In the genomic region with DNA sequence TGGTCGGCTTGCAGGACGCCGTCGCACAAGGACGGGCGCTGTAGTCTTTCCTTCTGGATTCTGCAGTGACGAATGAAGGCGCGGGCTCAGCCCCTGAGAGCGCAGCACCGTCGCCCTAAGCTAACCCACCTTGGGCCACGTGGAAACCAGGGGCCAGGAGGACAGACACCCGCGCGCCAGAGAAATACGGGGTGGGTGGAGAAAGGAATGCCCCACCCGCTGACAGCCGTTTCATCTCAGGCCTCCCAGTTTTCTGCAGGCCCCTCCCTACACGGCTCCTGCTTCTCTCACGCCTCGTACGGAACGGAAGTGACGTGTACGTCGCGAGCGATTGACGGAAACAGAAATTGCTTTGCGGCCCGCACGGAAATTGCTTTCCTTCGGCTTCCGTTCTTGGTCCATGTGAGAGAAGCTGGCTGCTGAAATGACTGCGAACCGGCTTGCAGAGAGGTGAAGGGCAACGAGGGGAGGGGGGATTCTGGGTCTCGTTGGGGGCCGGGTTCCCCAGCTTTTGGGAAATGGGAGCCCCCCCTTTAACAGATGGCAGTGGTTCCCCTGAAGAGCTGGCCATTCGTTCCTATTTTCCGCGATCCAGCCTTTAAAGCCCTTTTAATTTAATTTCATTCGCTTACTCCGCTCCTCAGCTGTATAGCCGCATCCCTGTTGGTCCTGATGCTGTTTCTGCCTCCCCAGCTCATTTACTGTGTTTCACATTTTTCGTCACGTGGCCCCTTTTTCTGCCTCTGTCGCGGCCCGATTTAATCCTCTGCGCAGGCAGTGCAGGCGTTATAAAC, we compare ENCODE assay signal across 8 cellular contexts. TPM values are rescaled to one million over a fixed set of nuclear protein-coding genes. Genes with fewer than 3 reads are reported as not detected.
DNase-seq lines count a peak whose midpoint lies in the region; ATAC-seq and TF ChIP-seq lines count a peak whose summit lies in the region.

A gene with protein sequence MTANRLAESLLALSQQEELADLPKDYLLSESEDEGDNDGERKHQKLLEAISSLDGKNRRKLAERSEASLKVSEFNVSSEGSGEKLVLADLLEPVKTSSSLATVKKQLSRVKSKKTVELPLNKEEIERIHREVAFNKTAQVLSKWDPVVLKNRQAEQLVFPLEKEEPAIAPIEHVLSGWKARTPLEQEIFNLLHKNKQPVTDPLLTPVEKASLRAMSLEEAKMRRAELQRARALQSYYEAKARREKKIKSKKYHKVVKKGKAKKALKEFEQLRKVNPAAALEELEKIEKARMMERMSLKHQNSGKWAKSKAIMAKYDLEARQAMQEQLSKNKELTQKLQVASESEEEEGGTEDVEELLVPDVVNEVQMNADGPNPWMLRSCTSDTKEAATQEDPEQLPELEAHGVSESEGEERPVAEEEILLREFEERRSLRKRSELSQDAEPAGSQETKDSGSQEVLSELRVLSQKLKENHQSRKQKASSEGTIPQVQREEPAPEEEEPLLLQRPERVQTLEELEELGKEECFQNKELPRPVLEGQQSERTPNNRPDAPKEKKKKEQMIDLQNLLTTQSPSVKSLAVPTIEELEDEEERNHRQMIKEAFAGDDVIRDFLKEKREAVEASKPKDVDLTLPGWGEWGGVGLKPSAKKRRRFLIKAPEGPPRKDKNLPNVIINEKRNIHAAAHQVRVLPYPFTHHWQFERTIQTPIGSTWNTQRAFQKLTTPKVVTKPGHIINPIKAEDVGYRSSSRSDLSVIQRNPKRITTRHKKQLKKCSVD (plus strand): TSS at position 378 of the 794 bp plus-strand sequence. CDS start 47 bp downstream, at position 425.

- H3K79me2 ChIP-seq in fibroblast of lung (ENCODE audit: control insufficient read depth, insufficient read depth, low read length), result peaks cover 13% of the 10 kb centered on the region

- H3K4me1 ChIP-seq in fibroblast of lung (ENCODE audit: control insufficient read depth, extremely low read depth, insufficient read depth, low read length), result no peaks in the 10 kb centered on the region
- H3K4me1 ChIP-seq in naive thymus-derived CD4-positive, alpha-beta T cell (ENCODE audit: control insufficient read depth in 2 of 2, insufficient read depth in 2 of 2, low read length in 2 of 2), result peaks cover 3 to 8% of the 10 kb centered on the region in 2 donors

- H3K27me3 Mint-ChIP-seq in activated T-helper 17 cell treated with anti-CD3 and anti-CD28 coated beads, Interleukin-2, amount 50 U/mL, for 72 hours, result no peaks in the 10 kb centered on the region
- H3K27me3 Mint-ChIP-seq in naive thymus-derived CD4-positive, alpha-beta T cell, result no peaks in the 10 kb centered on the region
- H3K27me3 Mint-ChIP-seq in stimulated activated naive B cell treated with anti-CD40 and anti-IgM and Interleukin-4, amounts not matched to agents 10 μg/mL and 1 μg/mL and 100 μg/mL, for 72 hours, result no peaks in the 10 kb centered on the region

- CTCF ChIA-PET in RWPE1 (lab: Yijun Ruan, JAX), result interaction anchor here (0.5 to 0.6 kb wide), 2 partner anchors 320 to 435 kb away, joined by 3 read pairs; no protein-coding TSS in a partner anchor
- CTCF ChIA-PET in naive thymus-derived CD4-positive, alpha-beta T cell (lab: Charles Lee), result interaction anchor here (0.7 to 1.5 kb wide), 3 partner anchors 20 to 268 kb away, joined by 3 to 4 read pairs (median 3); no protein-coding TSS in a partner anchor

- peak; percentile 91 for DNase-seq in Daoy (ENCODE audit: low read depth)
- DNase-seq in GOT3 (lab: John Stamatoyannopoulos, UW), result peak; percentile 39
- DNase-seq in LNCaP clone FGC (ENCODE audit: low read depth), result peak; percentile 85
- DNase-seq in RWPE1 (ENCODE audit: low spot score), result peak; percentile 73
- peak; percentile 93 for DNase-seq in fibroblast of lung (ENCODE audit: low read depth in 2 of 2)
- DNase-seq in naive thymus-derived CD4-positive, alpha-beta T cell, result peak; percentile 44 to 86 (median 78)
- peak; percentile 81 for DNase-seq in stimulated activated naive B cell treated with anti-CD40 and anti-IgM and Interleukin-4, amounts not matched to agents 10 μg/mL and 1 μg/mL and 100 μg/mL, for 72 hours

- no peaks in the 10 kb centered on the region for H3K9me3 ChIP-seq in fibroblast of lung (ENCODE audit: control insufficient read depth, insufficient read depth, low read depth, low read length)
- H3K9me3 ChIP-seq in naive thymus-derived CD4-positive, alpha-beta T cell (ENCODE audit: control insufficient read depth in 2 of 3, low read length in 3 of 3), result no peaks in the 10 kb centered on the region

- POLR2A ChIA-PET in RWPE1 (lab: Yijun Ruan, JAX; ENCODE audit: low non-redundant PET), result no interaction called here
- POLR2A ChIA-PET in naive thymus-derived CD4-positive, alpha-beta T cell (lab: Charles Lee), result interaction anchor here (0.6 to 1.9 kb wide), 5 partner anchors 26 to 249 kb away, joined by 3 to 6 read pairs (median 4); no protein-coding TSS in a partner anchor

- H3K27me3 ChIP-seq in fibroblast of lung (ENCODE audit: control insufficient read depth, insufficient read depth, low read length), result no peaks in the 10 kb centered on the region
- H3K27me3 ChIP-seq in naive thymus-derived CD4-positive, alpha-beta T cell (ENCODE audit: control insufficient read depth in 2 of 2, insufficient read depth in 2 of 2, low read length in 2 of 2), result no peaks in the 10 kb centered on the region

- peak within 1 kb of the TSS; percentile 60 for H2AFZ ChIP-seq in fibroblast of lung (ENCODE audit: low read length)

- H3K4me2 ChIP-seq in fibroblast of lung (ENCODE audit: extremely low read depth, insufficient read depth, low read length), result peak within 1 kb of the TSS; percentile 68

- H3K36me3 ChIP-seq in fibroblast of lung (ENCODE audit: control insufficient read depth, insufficient read depth, low read length), result no peaks in the 10 kb centered on the region
- H3K36me3 ChIP-seq in naive thymus-derived CD4-positive, alpha-beta T cell (ENCODE audit: control insufficient read depth in 2 of 3, insufficient read depth in 3 of 3, low read length in 3 of 3), result peaks cover 0 to 19% (median 11%) of the 10 kb centered on the region in 3 experiments

- no peaks in the 10 kb centered on the region for H3K9me3 Mint-ChIP-seq in activated T-helper 17 cell treated with anti-CD3 and anti-CD28 coated beads, Interleukin-2, amount 50 U/mL, for 72 hours
- H3K9me3 Mint-ChIP-seq in naive thymus-derived CD4-positive, alpha-beta T cell, result no peaks in the 10 kb centered on the region
- H3K9me3 Mint-ChIP-seq in stimulated activated naive B cell treated with anti-CD40 and anti-IgM and Interleukin-4, amounts not matched to agents 10 μg/mL and 1 μg/mL and 100 μg/mL, for 72 hours, result no peaks in the 10 kb centered on the region

- peak within 1 kb of the TSS; percentile 63 for H3K9ac ChIP-seq in fibroblast of lung (ENCODE audit: insufficient read depth, low read length)

- H3K4me1 Mint-ChIP-seq in activated T-helper 17 cell treated with anti-CD3 and anti-CD28 coated beads, Interleukin-2, amount 50 U/mL, for 72 hours, result no peaks in the 10 kb centered on the region
- peaks cover 0 to 17% (median 4%) of the 10 kb centered on the region in 7 donors for H3K4me1 Mint-ChIP-seq in naive thymus-derived CD4-positive, alpha-beta T cell
- H3K4me1 Mint-ChIP-seq in stimulated activated naive B cell treated with anti-CD40 and anti-IgM and Interleukin-4, amounts not matched to agents 10 μg/mL and 1 μg/mL and 100 μg/mL, for 72 hours, result peaks cover 3 to 6% of the 10 kb centered on the region in 2 donors

- no peaks in the 10 kb centered on the region for H4K20me1 ChIP-seq in fibroblast of lung (ENCODE audit: control insufficient read depth, extremely low read depth, insufficient read depth, low read length)

- TF ChIP-seq CTCF in LNCaP clone FGC (IDR thresholded peaks at IDR 0.05; ENCODE audit: control insufficient read depth, extremely low read depth, insufficient read depth), result no peak
- TF ChIP-seq CTCF in RWPE1 (conservative IDR thresholded peaks at IDR 0.05; ENCODE audit: low read depth), result no peak
- no peak for TF ChIP-seq CTCF in fibroblast of lung (conservative IDR thresholded peaks at IDR 0.05 in 1 of 2, IDR thresholded peaks at IDR 0.05 in 1 of 2; ENCODE audit: low read depth in 1 of 2, low read length in 2 of 2)

- H3K36me3 Mint-ChIP-seq in activated T-helper 17 cell treated with anti-CD3 and anti-CD28 coated beads, Interleukin-2, amount 50 U/mL, for 72 hours (ENCODE audit: low read depth), result peaks cover 38% of the 10 kb centered on the region
- H3K36me3 Mint-ChIP-seq in naive thymus-derived CD4-positive, alpha-beta T cell, result peaks cover 0 to 13% (median 7%) of the 10 kb centered on the region in 5 donors
- peaks cover 8 to 10% of the 10 kb centered on the region in 2 donors for H3K36me3 Mint-ChIP-seq in stimulated activated naive B cell treated with anti-CD40 and anti-IgM and Interleukin-4, amounts not matched to agents 10 μg/mL and 1 μg/mL and 100 μg/mL, for 72 hours

- H3K4me3 ChIP-seq in LNCaP clone FGC (ENCODE audit: low read depth, low read length) (peak within 1 kb of the TSS; percentile 90), fibroblast of lung (replicated peaks in 1 of 4; ENCODE audit: control extremely low read depth in 1 of 4, insufficient read depth in 1 of 4, low read depth in 3 of 4, low read length in 4 of 4) (peak within 1 kb of the TSS; percentile 67 to 96 (median 75))
- peak within 1 kb of the TSS; percentile 85 for H3K4me3 ChIP-seq in naive thymus-derived CD4-positive, alpha-beta T cell (ENCODE audit: low read length)

- intact Hi-C loops in naive thymus-derived CD4-positive, alpha-beta T cell (cut with micrococcal nuclease), result loop anchor here (1.0 to 5.0 kb wide), 13 partner anchors 19 to 997 kb away; a partner anchor contains a TSS

- peak within 1 kb of the TSS; percentile 76 for H3K27ac Mint-ChIP-seq in activated T-helper 17 cell treated with anti-CD3 and anti-CD28 coated beads, Interleukin-2, amount 50 U/mL, for 72 hours
- peak within 1 kb of the TSS; percentile 81 to 95 (median 90) for H3K27ac Mint-ChIP-seq in naive thymus-derived CD4-positive, alpha-beta T cell
- peak within 1 kb of the TSS; percentile 95 for H3K27ac Mint-ChIP-seq in stimulated activated naive B cell treated with anti-CD40 and anti-IgM and Interleukin-4, amounts not matched to agents 10 μg/mL and 1 μg/mL and 100 μg/mL, for 72 hours

- peak; percentile 99 for ATAC-seq in activated T-helper 17 cell treated with anti-CD3 and anti-CD28 coated beads, Interleukin-2, amount 50 U/mL, for 72 hours (replicated peaks)
- ATAC-seq in naive thymus-derived CD4-positive, alpha-beta T cell, result peak; percentile 98
- peak; percentile 95 to 98 for ATAC-seq in stimulated activated naive B cell treated with anti-CD40 and anti-IgM and Interleukin-4, amounts not matched to agents 10 μg/mL and 1 μg/mL and 100 μg/mL, for 72 hours (replicated peaks)

- H3K27ac ChIP-seq in RWPE1 (peak within 1 kb of the TSS; percentile 70), fibroblast of lung (ENCODE audit: insufficient read depth, low read length) (peak within 1 kb of the TSS; percentile 86)
- peak within 1 kb of the TSS; percentile 76 for H3K27ac ChIP-seq in naive thymus-derived CD4-positive, alpha-beta T cell (ENCODE audit: low read depth, low read length)

- peak within 1 kb of the TSS; percentile 79 for H3K4me3 Mint-ChIP-seq in activated T-helper 17 cell treated with anti-CD3 and anti-CD28 coated beads, Interleukin-2, amount 50 U/mL, for 72 hours
- H3K4me3 Mint-ChIP-seq in naive thymus-derived CD4-positive, alpha-beta T cell, result peak within 1 kb of the TSS; percentile 85 to 97 (median 92)
- peak within 1 kb of the TSS; percentile 91 to 93 for H3K4me3 Mint-ChIP-seq in stimulated activated naive B cell treated with anti-CD40 and anti-IgM and Interleukin-4, amounts not matched to agents 10 μg/mL and 1 μg/mL and 100 μg/mL, for 72 hours

RNA-seq across cellular contexts. Expression of the gene that starts here (rescaled TPM):
- 54.2 and 70.2 TPM in 2 replicates for total RNA-seq in Daoy (2014; rRNA removed; shearing (Covaris generic))
- total RNA-seq in activated T-helper 17 cell treated with anti-CD3 and anti-CD28 coated beads, Interleukin-2, amount 50 U/mL, for 72 hours, result 10 to 100 TPM; 16.8 to 33.3 TPM
- total RNA-seq in fibroblast of lung, result 15.0 and 17.5 TPM in 2 replicates
- polyA plus RNA-seq in fibroblast of lung, result 15.6 and 20.3 TPM in 2 replicates
- 14.2 and 17.3 TPM in 2 replicates for polyA plus RNA-seq in fibroblast of lung (2012)
- 0.98 and 3.5 TPM in 2 replicates for polyA minus RNA-seq in fibroblast of lung (ENCODE audit: low replicate concordance)
- 10 to 100 TPM; 11.3 to 28.6 (median 22.4) TPM for total RNA-seq in naive thymus-derived CD4-positive, alpha-beta T cell
- 10 to 100 TPM; 11.0 to 16.5 TPM for polyA plus RNA-seq in naive thymus-derived CD4-positive, alpha-beta T cell

Comparison
In these comparisons a context has a peak if more than half of its experiments do, and no peak if none do; other contexts are left out.
1. Peak in every context shown above with its lines: DNase-seq, ATAC-seq, H3K4me3 ChIP-seq and H3K27ac ChIP-seq.
2. DNase-seq: peak in every context shown above with its lines; median percentile 93 in fibroblast of lung; 91 in Daoy; 85 in LNCaP clone FGC; 81 in stimulated activated naive B cell treated with anti-CD40 and anti-IgM and Interleukin-4, amounts not matched to agents 10 μg/mL and 1 μg/mL and 100 μg/mL, for 72 hours; 78 in naive thymus-derived CD4-positive, alpha-beta T cell; 73 in RWPE1; 39 in GOT3.